1 cellular context compared by ENCODE assay signal in the genomic region with DNA sequence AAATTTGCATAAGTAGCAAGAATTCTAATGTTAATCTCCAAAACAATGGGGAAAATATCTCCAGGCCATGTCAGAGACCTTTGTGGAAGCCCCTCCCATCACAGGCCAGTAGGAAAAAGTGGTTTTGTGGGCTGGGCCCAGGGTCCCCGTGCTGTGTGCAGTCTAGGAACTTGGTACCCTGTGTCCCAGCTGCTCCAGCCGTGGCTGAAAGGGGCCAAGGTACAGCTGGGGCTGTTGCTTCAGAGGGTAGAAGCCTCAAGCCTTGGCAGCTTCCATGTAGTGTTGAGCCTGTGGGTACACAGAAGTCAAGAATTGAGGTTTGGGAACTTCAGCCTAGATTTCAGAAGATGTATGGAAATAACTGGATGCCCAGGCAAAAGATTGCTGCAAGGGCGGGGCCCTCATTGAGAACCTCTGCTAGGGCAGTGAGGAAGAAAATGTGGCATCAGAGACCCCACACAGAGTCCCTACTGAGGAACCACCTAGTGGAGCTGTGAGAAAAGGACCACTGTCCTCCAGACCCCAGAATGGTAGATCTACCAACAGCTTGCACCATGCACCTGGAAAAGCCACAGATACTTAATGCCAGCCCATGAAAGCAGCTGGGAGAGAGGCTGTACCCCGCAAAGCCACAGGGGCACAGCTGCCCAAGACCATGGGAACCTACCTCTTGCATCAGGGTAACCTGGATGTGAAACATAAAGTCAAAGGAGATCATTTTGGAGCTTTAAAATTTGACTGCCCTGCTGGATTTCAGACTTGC. TPM values are rescaled to one million over a fixed set of nuclear protein-coding genes. Genes with fewer than 3 reads are reported as not detected.
"Had no signal": no experiment of that assay in that cellular context is flagged by ENCODE, and none has a peak within 500 bp of the region (broad histone marks: within the 10 kb centered on the region; RNA-seq: fewer than 3 reads in every experiment).

No MANE protein-coding gene starts in this region.

RNA-seq across cellular contexts. Expression of a gene that starts 51.0 kb away (rescaled TPM):
- total RNA-seq: PC-3 had no signal
